ENCODE assay signal across 19 cellular contexts in the genomic region with DNA sequence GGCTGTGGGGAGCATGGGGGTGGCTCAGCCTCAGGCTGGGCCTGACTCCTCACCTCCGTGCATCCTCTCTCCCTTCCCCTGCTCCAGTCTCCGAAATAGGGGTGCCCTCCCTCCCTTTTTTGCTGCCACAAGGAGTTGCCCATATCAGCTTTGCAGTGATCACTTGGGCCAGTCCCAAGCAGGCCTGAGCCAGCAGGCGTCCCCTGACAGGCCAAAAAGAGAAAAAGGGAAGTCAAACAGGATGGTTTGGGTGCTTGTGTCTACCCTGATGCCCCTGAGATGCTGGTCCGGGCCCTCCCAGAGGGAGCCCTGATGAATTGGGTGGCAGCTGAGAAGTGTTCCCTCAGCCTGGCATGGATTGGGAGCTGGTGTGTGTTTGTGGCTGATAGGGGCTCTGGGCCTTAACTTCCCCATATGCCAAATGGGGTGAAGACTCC. TPM values are rescaled to one million over a fixed set of nuclear protein-coding genes. Genes with fewer than 3 reads are reported as not detected.
DNase-seq lines count a peak whose midpoint lies in the region; ATAC-seq and TF ChIP-seq lines count a peak whose summit lies in the region.
"Had no signal": no experiment of that assay in that cellular context is flagged by ENCODE, and none has a peak within 500 bp of the region (broad histone marks: within the 10 kb centered on the region; RNA-seq: fewer than 3 reads in every experiment).

No MANE protein-coding gene starts in this region.

- peak overlapping the region; percentile 55 for H3K4me3 ChIP-seq in Jurkat, Clone E6-1 (ENCODE audit: low read length)
- H3K4me3 ChIP-seq in ascending aorta (peak overlapping the region in 1 of 2 donors; percentile 61), suprapubic skin (peak overlapping the region; percentile 63), Peyer's patch (peak overlapping the region in 1 of 4 donors; percentile 3)
- H3K4me3 ChIP-seq: cardiac muscle cell, mucosa of descending colon had no signal

- H3K9me3 ChIP-seq in ascending aorta (no peaks in the 10 kb centered on the region), suprapubic skin (no peaks in the 10 kb centered on the region), Peyer's patch (no peaks in the 10 kb centered on the region)
- H3K9me3 ChIP-seq: mucosa of descending colon had no signal

- H3K4me1 ChIP-seq in ascending aorta (peaks cover 0 to 16% of the 10 kb centered on the region in 2 donors), suprapubic skin (peaks cover 60% of the 10 kb centered on the region), Peyer's patch (no peaks in the 10 kb centered on the region)

- TF ChIP-seq CTCF in ascending aorta (IDR thresholded peaks at IDR 0.05) (no peak), suprapubic skin (IDR thresholded peaks at IDR 0.05) (no peak), Peyer's patch (IDR thresholded peaks at IDR 0.05) (no peak)

- peaks cover 18% of the 10 kb centered on the region for H3K27me3 Mint-ChIP-seq in memory B cell

- no peak overlapping the region for H3K27ac Mint-ChIP-seq in memory B cell
- H3K27ac Mint-ChIP-seq: T-helper 2 cell treated with Interferon-gamma antibody and Interleukin-4, amounts not matched to agents 5 μg/mL and 100 μg/mL, for 36 hours had no signal

- peak; percentile 57 for ATAC-seq in memory B cell (ENCODE audit: low read depth)
- ATAC-seq: mucosa of descending colon, PC-3 had no signal

- peaks cover 28% of the 10 kb centered on the region for H3K4me1 Mint-ChIP-seq in memory B cell

- H3K9me3 Mint-ChIP-seq in memory B cell: no peaks in the 10 kb centered on the region
- H3K9me3 Mint-ChIP-seq: T-helper 2 cell treated with Interferon-gamma antibody and Interleukin-4, amounts not matched to agents 5 μg/mL and 100 μg/mL, for 36 hours had no signal

- WGBS in suprapubic skin: 39% methylated on average over 4 of the region's 4 CpGs

- intact Hi-C loops in ascending aorta (cut with DNase I): loop anchor here (5.0 kb wide), 1 partner anchor 53 kb away; no protein-coding TSS in a partner anchor

- H3K36me3 Mint-ChIP-seq in memory B cell: no peaks in the 10 kb centered on the region

- H3K27ac ChIP-seq in ascending aorta (peak overlapping the region; percentile 27 to 61), suprapubic skin (peak overlapping the region; percentile 89), Peyer's patch (no peak overlapping the region)
- H3K27ac ChIP-seq: cardiac muscle cell, epithelial cell of prostate had no signal

- no peak for TF ChIP-seq EP300 in suprapubic skin (IDR thresholded peaks at IDR 0.05)

- H3K27me3 ChIP-seq in ascending aorta: no peaks in the 10 kb centered on the region
- H3K27me3 ChIP-seq in suprapubic skin: peaks cover 7% of the 10 kb centered on the region
- H3K27me3 ChIP-seq in Peyer's patch: no peaks in the 10 kb centered on the region
- H3K27me3 ChIP-seq: cardiac muscle cell had no signal

- TF ChIP-seq POLR2A in suprapubic skin (IDR thresholded peaks at IDR 0.05): no peak
- TF ChIP-seq POLR2A in Peyer's patch (IDR thresholded peaks at IDR 0.05): no peak

- DNase-seq in Jurkat, Clone E6-1 (ENCODE audit: low read depth, low spot score): no peak
- DNase-seq in ascending aorta (ENCODE audit: low spot score in 2 of 2): peak in 1 of 2 donors; percentile 59
- DNase-seq in memory B cell (ENCODE audit: low spot score in 2 of 2): peak in 1 of 2 donors; percentile 26
- DNase-seq in suprapubic skin (ENCODE audit: low spot score in 2 of 2): no peak
- no peak for DNase-seq in Peyer's patch
- no peak for DNase-seq in hippocampal formation (lab: John Stamatoyannopoulos, UW)
- no peak for DNase-seq in stimulated activated CD4-positive, alpha-beta T cell treated with anti-CD3 and anti-CD28 coated beads, Interleukin-4, amount 100 ng/mL, for 24 hours
- DNase-seq in NCI-H345 (lab: John Stamatoyannopoulos, UW): no peak
- DNase-seq: activated CD8-positive, alpha-beta memory T cell treated with anti-CD3 and anti-CD28 coated beads for 24 hours; activated naive CD4-positive, alpha-beta T cell; Calu3; mucosa of descending colon; NCI-H1105; NCI-H510A; PC-3; substantia nigra had no signal

- H3K36me3 ChIP-seq in ascending aorta (no peaks in the 10 kb centered on the region), suprapubic skin (no peaks in the 10 kb centered on the region), Peyer's patch (no peaks in the 10 kb centered on the region)
- H3K36me3 ChIP-seq: cardiac muscle cell had no signal

- H3K4me3 Mint-ChIP-seq in memory B cell: peak overlapping the region; percentile 58

RNA-seq across cellular contexts. Expression of gene FBLN2, which starts 1.4 kb away (rescaled TPM):
- 71.5 TPM for polyA plus RNA-seq in Jurkat, Clone E6-1 (2012; ENCODE audit: insufficient read depth, insufficient read length)
- total RNA-seq in ascending aorta: 323 TPM
- 10 to 100 TPM; 25.3 to 93.8 (median 47.6) TPM for total RNA-seq in suprapubic skin
- 10 to 100 TPM; 20.6 to 51.2 (median 32.8) TPM for total RNA-seq in Peyer's patch
- total RNA-seq: Calu3 had no signal

Comparison
In these comparisons a context has a peak if more than half of its experiments do, and no peak if none do; other contexts are left out.
1. H3K27ac ChIP-seq: peak in ascending aorta (2 of 2) and suprapubic skin (single experiment); none in Peyer's patch (0 of 4).